Comparison of ENCODE assay signal across 10 cellular contexts in the genomic region with DNA sequence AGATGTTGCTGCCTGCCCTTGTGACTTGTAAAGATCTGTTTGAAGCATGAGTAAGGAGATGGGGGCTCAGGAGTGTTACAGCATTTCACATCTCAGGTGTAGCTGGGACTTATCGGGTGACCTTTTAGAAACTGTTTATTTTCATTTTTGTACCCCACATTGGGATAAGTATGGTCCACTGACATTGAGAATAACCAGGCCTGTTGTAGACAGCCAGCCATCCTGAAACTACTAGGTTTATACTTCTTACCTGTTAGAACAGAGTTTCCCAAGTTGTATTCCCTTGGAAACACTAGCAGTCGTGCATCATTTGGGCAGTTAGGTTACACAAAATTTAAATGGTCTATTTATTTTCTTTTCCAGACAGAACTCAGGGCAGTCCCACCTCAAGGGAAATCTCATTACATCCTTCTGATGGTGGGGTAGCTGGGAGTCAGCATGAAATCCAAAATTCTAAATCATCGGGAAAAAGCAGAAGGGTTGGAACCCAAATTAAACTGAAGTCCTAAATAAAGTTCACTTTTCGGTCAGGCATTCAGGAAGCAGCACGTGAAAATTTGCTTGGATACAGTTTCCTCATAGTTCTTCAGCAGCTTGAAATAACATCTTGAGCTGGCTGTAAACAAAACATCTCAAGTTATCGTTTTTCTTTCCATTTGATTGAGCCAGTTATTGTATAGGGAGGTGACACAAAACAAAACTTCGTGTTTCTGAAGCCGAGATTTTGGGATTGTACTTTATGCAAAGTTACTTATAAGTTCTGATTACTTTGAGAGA. TPM values are rescaled to one million over a fixed set of nuclear protein-coding genes. Genes with fewer than 3 reads are reported as not detected.
DNase-seq lines count a peak whose midpoint lies in the region; ATAC-seq and TF ChIP-seq lines count a peak whose summit lies in the region.
"Had no signal": no experiment of that assay in that cellular context is flagged by ENCODE, and none has a peak within 500 bp of the region (broad histone marks: within the 10 kb centered on the region; RNA-seq: fewer than 3 reads in every experiment).

No MANE protein-coding gene starts in this region.

- 0 out of 2 replicates have a peak overlapping the region, but pooled peaks have one; percentile 24 for H3K18ac ChIP-seq in IMR-90 (ENCODE audit: low read depth, low read length)

- H2AK5ac ChIP-seq in IMR-90 (ENCODE audit: low read depth, low read length) = peak overlapping the region; percentile 32; the same call in 1 of the 2 replicates

- H4K91ac ChIP-seq in IMR-90 (ENCODE audit: insufficient read depth, low read depth, low read length) = peak overlapping the region; percentile 12; the same call in 1 of the 2 replicates

- no TSS peak for BruUV-seq in IMR-90 (replicated peaks; lab: Mats Ljungman, UMichigan)

- H3K56ac ChIP-seq in IMR-90 (ENCODE audit: extremely low read depth, insufficient read depth, low read length) = no peak overlapping the region

- peaks cover 96% of the 10 kb centered on the region for H3K4me1 Mint-ChIP-seq in stimulated activated memory B cell treated with anti-CD40 and anti-IgM and Interleukin-4, amounts not matched to agents 10 μg/mL and 1 μg/mL and 100 μg/mL, for 72 hours
- peaks cover 86% of the 10 kb centered on the region for H3K4me1 Mint-ChIP-seq in GM23338

- H3K27ac Mint-ChIP-seq in stimulated activated memory B cell treated with anti-CD40 and anti-IgM and Interleukin-4, amounts not matched to agents 10 μg/mL and 1 μg/mL and 100 μg/mL, for 72 hours = peak overlapping the region; percentile 80
- no peak overlapping the region for H3K27ac Mint-ChIP-seq in GM23338

- H3K36me3 Mint-ChIP-seq in stimulated activated memory B cell treated with anti-CD40 and anti-IgM and Interleukin-4, amounts not matched to agents 10 μg/mL and 1 μg/mL and 100 μg/mL, for 72 hours = no peaks in the 10 kb centered on the region
- no peaks in the 10 kb centered on the region for H3K36me3 Mint-ChIP-seq in GM23338 (ENCODE audit: low read depth)

- peak overlapping the region; percentile 59 for H2BK5ac ChIP-seq in IMR-90 (ENCODE audit: low read depth, low read length, poor library complexity, severe bottlenecking)

- H3K4ac ChIP-seq in IMR-90 (ENCODE audit: low read depth, low read length) = peak overlapping the region; percentile 26; the same call in 1 of the 2 replicates

- H3K4me2 ChIP-seq in IMR-90 (ENCODE audit: low read depth, low read length) (peak overlapping the region; percentile 41), GM23338 (no peak overlapping the region)

- H4K8ac ChIP-seq in IMR-90 (ENCODE audit: low read depth in 2 of 2, low read length in 2 of 2) = 0 out of 4 replicates have a peak overlapping the region, but pooled peaks of 1 of the 2 experiments have one; percentile 20

- 0 out of 3 replicates have a peak overlapping the region, but pooled peaks have one; percentile 29 for H2BK15ac ChIP-seq in IMR-90 (ENCODE audit: low read depth, low read length)

- in situ Hi-C loops in IMR-90 (cut with MboI; ENCODE audit: low sequenced_read_pairs) = no loop called here
- in situ Hi-C loops in brain microvascular endothelial cell (cut with HindIII; ENCODE audit: low pct_ligation_motif_present, low sequenced_read_pairs) = no loop called here

- H3K27me3 Mint-ChIP-seq in stimulated activated memory B cell treated with anti-CD40 and anti-IgM and Interleukin-4, amounts not matched to agents 10 μg/mL and 1 μg/mL and 100 μg/mL, for 72 hours = no peaks in the 10 kb centered on the region
- peaks cover 4% of the 10 kb centered on the region for H3K27me3 Mint-ChIP-seq in GM23338 (ENCODE audit: insufficient read depth, low read depth, poor library complexity)
- H3K27me3 Mint-ChIP-seq: CD8-positive, alpha-beta memory T cell had no signal

- dilution Hi-C loops in IMR-90 (cut with HindIII; ENCODE audit: low sequenced_read_pairs, unreplicated experiment) = no loop called here

- H3K9me3 ChIP-seq in IMR-90 (ENCODE audit: control insufficient read depth, insufficient read depth, low read length) (no peaks in the 10 kb centered on the region), lower lobe of right lung (no peaks in the 10 kb centered on the region)

- H3F3A ChIP-seq in GM23338 (replicated peaks; ENCODE audit: low read depth) = no peaks in the 10 kb centered on the region

- H4K20me1 ChIP-seq in IMR-90 (ENCODE audit: insufficient read depth, low read length) (peaks cover 87% of the 10 kb centered on the region), GM23338 (replicated peaks; ENCODE audit: insufficient read depth) (no peaks in the 10 kb centered on the region)

- peak overlapping the region; percentile 13; the same call in 1 of the 2 replicates for H2BK120ac ChIP-seq in IMR-90 (ENCODE audit: low read depth, low read length)

- H3K4me1 ChIP-seq in IMR-90 (ENCODE audit: control insufficient read depth, insufficient read depth, low read length) (peaks cover 38% of the 10 kb centered on the region), lower lobe of right lung (peaks cover 100% of the 10 kb centered on the region), GM23338 (ENCODE audit: insufficient read depth) (peaks cover 53% of the 10 kb centered on the region)

- CTCF ChIA-PET in IMR-90 (lab: Yijun Ruan, JAX) = interaction anchor here (0.6 kb wide), 1 partner anchor 148 kb away, joined by 3 read pairs; no protein-coding TSS in a partner anchor

- peaks cover 1% of the 10 kb centered on the region; the same call in 1 of the 2 replicates for H3K36me3 ChIP-seq in IMR-90 (ENCODE audit: control insufficient read depth, insufficient read depth, low read length)
- no peaks in the 10 kb centered on the region for H3K36me3 ChIP-seq in brain microvascular endothelial cell (replicated peaks)
- no peaks in the 10 kb centered on the region for H3K36me3 ChIP-seq in lower lobe of right lung
- no peaks in the 10 kb centered on the region for H3K36me3 ChIP-seq in GM23338 (ENCODE audit: insufficient read depth)

- H3K9me2 ChIP-seq in GM23338 (ENCODE audit: insufficient read depth) = no peaks in the 10 kb centered on the region

- WGBS in IMR-90 (ENCODE audit: extremely low coverage in 2 of 2, insufficient read length in 1 of 2), 2 experiments = no CpG with 5 or more reads among the region's 8 CpGs

- H3K9me3 Mint-ChIP-seq in stimulated activated memory B cell treated with anti-CD40 and anti-IgM and Interleukin-4, amounts not matched to agents 10 μg/mL and 1 μg/mL and 100 μg/mL, for 72 hours = no peaks in the 10 kb centered on the region
- no peaks in the 10 kb centered on the region for H3K9me3 Mint-ChIP-seq in GM23338
- H3K9me3 Mint-ChIP-seq: CD8-positive, alpha-beta memory T cell had no signal

- peak overlapping the region; percentile 6 for H3K14ac ChIP-seq in IMR-90 (replicated peaks; ENCODE audit: low read depth, low read length)

- TF ChIP-seq CTCF in IMR-90 (conservative IDR thresholded peaks at IDR 0.05; ENCODE audit: low read depth, low read length) (no peak), brain microvascular endothelial cell (IDR thresholded peaks at IDR 0.05; ENCODE audit: low read depth, low read length, missing control alignments) (no peak), lower lobe of right lung (IDR thresholded peaks at IDR 0.05) (no peak), GM23338 (conservative IDR thresholded peaks at IDR 0.05; ENCODE audit: low read depth in 2 of 2) (no peak)

- 0 out of 2 replicates have a peak overlapping the region, but pooled peaks have one; percentile 26 for H3K9ac ChIP-seq in IMR-90 (ENCODE audit: low read depth, low read length)

- intact Hi-C loops in IMR-90 (cut with micrococcal nuclease) = no loop called here
- intact Hi-C loops in lower lobe of right lung (cut with DNase I) = no loop called here

- H3K79me2 ChIP-seq in GM23338 (replicated peaks; ENCODE audit: insufficient read depth) = peaks cover 80% of the 10 kb centered on the region

- H3K27ac ChIP-seq in IMR-90 (ENCODE audit: insufficient read depth, low read length) (peak overlapping the region; percentile 46; the same call in 1 of the 2 replicates), brain microvascular endothelial cell (peak overlapping the region; percentile 15), lower lobe of right lung (peak overlapping the region; percentile 92), GM23338 (ENCODE audit: low read depth) (no peak overlapping the region)

- no peak overlapping the region for H3K4me3 Mint-ChIP-seq in stimulated activated memory B cell treated with anti-CD40 and anti-IgM and Interleukin-4, amounts not matched to agents 10 μg/mL and 1 μg/mL and 100 μg/mL, for 72 hours
- no peak overlapping the region for H3K4me3 Mint-ChIP-seq in GM23338

- no peak for TF ChIP-seq POLR2A in IMR-90 (IDR thresholded peaks at IDR 0.05; ENCODE audit: low read depth, low read length)

- TF ChIP-seq RAD21 in IMR-90 (IDR thresholded peaks at IDR 0.05; ENCODE audit: low read length) = no peak

- peaks cover 32% of the 10 kb centered on the region for H3K9me1 ChIP-seq in IMR-90 (ENCODE audit: insufficient read depth, low read length)

- no peak overlapping the region for H2BK20ac ChIP-seq in IMR-90 (ENCODE audit: low read depth, low read length)

- no peak overlapping the region for H2AK9ac ChIP-seq in IMR-90 (replicated peaks; ENCODE audit: low read depth, low read length, poor library complexity)

- H3K4me3 ChIP-seq in IMR-90 (ENCODE audit: insufficient read depth, low read depth, low read length) = no peak overlapping the region
- H3K4me3 ChIP-seq in brain microvascular endothelial cell (ENCODE audit: low read depth, low read length) = no peak overlapping the region
- H3K4me3 ChIP-seq in lower lobe of right lung = no peak overlapping the region
- H3K4me3 ChIP-seq in GM23338 = no peak overlapping the region

- no peaks in the 10 kb centered on the region for H3K27me3 ChIP-seq in IMR-90 (ENCODE audit: control insufficient read depth, insufficient read depth, low read length)
- no peaks in the 10 kb centered on the region for H3K27me3 ChIP-seq in brain microvascular endothelial cell (replicated peaks)
- H3K27me3 ChIP-seq in lower lobe of right lung (ENCODE audit: low read depth) = no peaks in the 10 kb centered on the region
- H3K27me3 ChIP-seq in GM23338 (ENCODE audit: insufficient read depth) = no peaks in the 10 kb centered on the region

- ATAC-seq in IMR-90 (ENCODE audit: low read depth) (no peak), lower lobe of right lung (no peak), GM19023 (IDR thresholded peaks at IDR 0.05; ENCODE audit: unreplicated experiment) (no peak), GM23338 (no peak)
- ATAC-seq in stimulated activated memory B cell treated with anti-CD40 and anti-IgM and Interleukin-4, amounts not matched to agents 10 μg/mL and 1 μg/mL and 100 μg/mL, for 72 hours = no peak

- H3K79me1 ChIP-seq in IMR-90 (ENCODE audit: low read depth in 1 of 2, low read length in 2 of 2) = peaks cover 26 to 76% of the 10 kb centered on the region in 2 experiments

- DNase-seq in IMR-90 (peak; percentile 32), brain microvascular endothelial cell (no peak), lower lobe of right lung (no peak), GM19240 (ENCODE audit: insufficient read length, low spot score) (no peak), GM23338 (ENCODE audit: low spot score) (no peak), cerebellum (ENCODE audit: low spot score) (no peak)
- DNase-seq: CD8-positive, alpha-beta memory T cell; NCI-H187 treated with DMSO at 0.1 percent for 48 hours had no signal

- H4K5ac ChIP-seq in IMR-90 (ENCODE audit: low read depth, low read length) = peak overlapping the region; percentile 43

- POLR2A ChIA-PET in IMR-90 (lab: Charles Lee; ENCODE audit: unreplicated experiment) = no interaction called here

- peak overlapping the region; percentile 32; the same call in 1 of the 2 replicates for H3K23ac ChIP-seq in IMR-90 (ENCODE audit: low read depth, low read length)

- H2AFZ ChIP-seq in IMR-90 (replicated peaks; ENCODE audit: low read length, poor library complexity) (no peak overlapping the region), GM23338 (no peak overlapping the region)

RNA-seq across cellular contexts. Expression of a gene that starts 30.5 kb away (rescaled TPM):
- 35.3 and 38.7 TPM in 2 replicates for total RNA-seq in IMR-90 (2012; rRNA removed)
- 17.5 and 19.1 TPM in 2 replicates for polyA plus RNA-seq in IMR-90 (2012; rRNA removed)
- 12.9 and 22.4 TPM in 2 replicates for polyA plus RNA-seq in IMR-90 (2012; cell fraction: cytosol; rRNA removed)
- 13.2 and 15.6 TPM in 2 replicates for polyA plus RNA-seq in IMR-90 (2012; cell fraction: nucleus; rRNA removed; ENCODE audit: low replicate concordance)
- total RNA-seq in lower lobe of right lung = 60.1 TPM
- 20.2 and 20.4 TPM in 2 replicates for total RNA-seq in GM23338 (2014; rRNA removed; shearing (Covaris generic))
- polyA plus RNA-seq in GM23338 (2016; fragmentation: Nextera tagmentation; extraction: Ambion mirVana) = 9.1 and 9.8 TPM in 2 replicates
- 51.9 TPM for total RNA-seq in cerebellum
